ENCODE assay signal across 19 cellular contexts in genomic region chr3:103056552-103056951, GRCh38.
DNase-seq lines count a peak whose midpoint lies in the region; ATAC-seq and TF ChIP-seq lines count a peak whose summit lies in the region.
"Had no signal": no experiment of that assay in that cellular context is flagged by ENCODE, and none has a peak within 500 bp of the region (broad histone marks: within the 10 kb centered on the region; RNA-seq: fewer than 3 reads in every experiment).

No MANE protein-coding gene starts in this region.

- ATAC-seq in GM18867 (IDR thresholded peaks at IDR 0.05; ENCODE audit: unreplicated experiment) (peak; percentile 56), foreskin keratinocyte (peak; percentile 15)
- ATAC-seq: activated naive CD4-positive, alpha-beta T cell treated with anti-CD3 and anti-CD28 coated beads, Interleukin-2, amount 50 U/mL, for 72 hours; stimulated activated effector memory CD8-positive, alpha-beta T cell treated with anti-CD3 and anti-CD28 coated beads, Interleukin-12 subunit alpha, Interleukin-12 subunit beta, amount 100 ng/mL, for 72 hours had no signal

- H3K9ac ChIP-seq in Loucy (ENCODE audit: low read depth, low read length, poor library complexity, severe bottlenecking) (no peak overlapping the region), subcutaneous abdominal adipose tissue (ENCODE audit: low read length in 5 of 5) (no peak overlapping the region)
- H3K9ac ChIP-seq: KMS-11 had no signal

- CTCF ChIA-PET in GM10248 (lab: Yijun Ruan, JAX): interaction anchor here (1.2 kb wide), 1 partner anchor 11 kb away, joined by 3 read pairs; no protein-coding TSS in a partner anchor

- H4K20me1 ChIP-seq in Loucy (ENCODE audit: insufficient read depth, low read length, poor library complexity, severe bottlenecking): no peaks in the 10 kb centered on the region

- no peak for TF ChIP-seq CTCF in Loucy (conservative IDR thresholded peaks at IDR 0.05; ENCODE audit: low read length)
- no peak for TF ChIP-seq CTCF in foreskin keratinocyte (conservative IDR thresholded peaks at IDR 0.05)
- no peak for TF ChIP-seq CTCF in GM10248 (IDR thresholded peaks at IDR 0.05; ENCODE audit: control extremely low read depth, extremely low read depth, low read depth, missing control alignments)

- H3K4me3 ChIP-seq in Loucy (ENCODE audit: low read length, poor library complexity, severe bottlenecking) (no peak overlapping the region), subcutaneous abdominal adipose tissue (ENCODE audit: low read depth in 1 of 5, low read length in 5 of 5) (no peak overlapping the region)
- H3K4me3 ChIP-seq: uterus had no signal

- no peaks in the 10 kb centered on the region for H3K36me3 ChIP-seq in Loucy (ENCODE audit: insufficient read depth, low read length)
- no peaks in the 10 kb centered on the region for H3K36me3 ChIP-seq in subcutaneous abdominal adipose tissue (ENCODE audit: control insufficient read depth in 5 of 5, insufficient read depth in 5 of 5, low read length in 5 of 5)
- H3K36me3 ChIP-seq: uterus had no signal

- no peak overlapping the region for H3K4me2 ChIP-seq in Loucy (ENCODE audit: low read depth, low read length, poor library complexity, severe bottlenecking)
- H3K4me2 ChIP-seq: KMS-11 had no signal

- H3K9me3 ChIP-seq in Loucy (ENCODE audit: insufficient read depth, low read depth, low read length) (no peaks in the 10 kb centered on the region), subcutaneous abdominal adipose tissue (ENCODE audit: control insufficient read depth in 5 of 5, low read length in 5 of 5) (no peaks in the 10 kb centered on the region)
- H3K9me3 ChIP-seq: uterus had no signal

- no peak overlapping the region for H3K27ac ChIP-seq in foreskin keratinocyte
- H3K27ac ChIP-seq in subcutaneous abdominal adipose tissue (ENCODE audit: low read depth, low read length): peak overlapping the region; percentile 17
- H3K27ac ChIP-seq: KMS-11, uterus had no signal

- no peaks in the 10 kb centered on the region for H3K79me2 ChIP-seq in Loucy (ENCODE audit: insufficient read depth, low read length)

- no peaks in the 10 kb centered on the region for H3F3A ChIP-seq in Loucy (ENCODE audit: low read depth)

- H3K4me1 ChIP-seq in Loucy (ENCODE audit: insufficient read depth, low read length, poor library complexity, severe bottlenecking) (peaks cover 14% of the 10 kb centered on the region), foreskin keratinocyte (no peaks in the 10 kb centered on the region), subcutaneous abdominal adipose tissue (ENCODE audit: control insufficient read depth in 5 of 5, insufficient read depth in 5 of 5, low read length in 5 of 5) (peaks cover 0 to 37% (median 32%) of the 10 kb centered on the region in 5 donors)
- H3K4me1 ChIP-seq: uterus had no signal

- H3K27me3 ChIP-seq in Loucy (ENCODE audit: insufficient read depth, low read length, poor library complexity, severe bottlenecking): no peaks in the 10 kb centered on the region
- no peaks in the 10 kb centered on the region for H3K27me3 ChIP-seq in foreskin keratinocyte
- H3K27me3 ChIP-seq in subcutaneous abdominal adipose tissue (ENCODE audit: control insufficient read depth in 5 of 5, insufficient read depth in 4 of 5, low read length in 5 of 5): no peaks in the 10 kb centered on the region
- H3K27me3 ChIP-seq: uterus had no signal

- H2AFZ ChIP-seq in Loucy (ENCODE audit: low read length): peak overlapping the region; percentile 39

- POLR2A ChIA-PET in GM10248 (lab: Yijun Ruan, JAX): no interaction called here

- H3K9me2 ChIP-seq in Loucy (replicated peaks; ENCODE audit: low read depth, low read length): no peaks in the 10 kb centered on the region

- DNase-seq in foreskin keratinocyte (no peak), NCI-H748 treated with DMSO at 0.1 percent for 48 hours (lab: John Stamatoyannopoulos, UW) (no peak), GM10248 (ENCODE audit: extremely low spot score) (no peak), T1000 (lab: John Stamatoyannopoulos, UW) (no peak)
- DNase-seq: activated CD4-positive, alpha-beta memory T cell treated with anti-CD3 and anti-CD28 coated beads, Interleukin-2, amount 10 ng/mL, durations not matched to agents 7 days and 5 days; activated CD4-positive, CD25-positive, alpha-beta regulatory T cell; anterior cingulate cortex; caudate nucleus; DMS 273 treated with DMSO at 0.1 percent for 48 hours; NCI-H1694; NCI-H2171; stimulated activated CD4-positive, alpha-beta T cell treated with anti-CD3 and anti-CD28 coated beads, Interleukin-2, amount 100 ng/mL, for 48 hours; uterus had no signal
